Comparison of ENCODE assay signal across 16 cellular contexts in the genomic region with DNA sequence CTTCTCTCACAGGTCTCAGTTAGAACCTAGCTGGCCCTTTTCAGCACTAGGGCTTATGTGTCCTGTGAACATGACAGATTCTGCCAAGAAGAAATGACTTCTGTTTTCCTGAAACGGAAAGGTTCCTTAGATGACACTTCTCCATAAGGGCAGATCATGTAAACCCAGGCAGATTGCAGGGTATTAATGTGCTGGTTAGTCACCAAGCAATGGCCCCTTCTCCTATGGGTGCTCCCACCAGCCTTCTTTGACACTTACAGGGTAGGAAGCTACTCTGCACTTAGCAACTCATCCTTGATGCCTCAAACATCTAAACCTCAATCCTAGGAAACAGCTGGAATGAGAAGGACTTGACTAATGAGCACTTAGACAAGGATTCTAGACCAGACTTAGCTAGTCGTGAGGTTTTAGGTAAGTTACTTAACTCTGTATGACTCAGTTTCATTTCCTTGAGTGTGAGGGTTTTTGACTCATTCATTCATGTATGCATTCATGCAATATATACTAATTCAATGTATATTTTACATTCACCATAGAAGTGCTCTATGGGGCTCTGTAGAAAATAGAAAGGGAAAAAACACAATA.
"Had no signal": no experiment of that assay in that cellular context is flagged by ENCODE, and none has a peak within 500 bp of the region (broad histone marks: within the 10 kb centered on the region; RNA-seq: fewer than 3 reads in every experiment).

No MANE protein-coding gene starts in this region.

- ATAC-seq: left colon, lower lobe of right lung had no signal

- H3K36me3 ChIP-seq: lower lobe of right lung, right atrium auricular region, tibial artery, uterus had no signal

- H3K27ac Mint-ChIP-seq: activated naive CD4-positive, alpha-beta T cell treated with anti-CD3 and anti-CD28 coated beads for 36 hours; activated T-helper 2 cell treated with anti-CD3 and anti-CD28 coated beads, Interferon-gamma antibody, Interleukin-2, Interleukin-4, amounts not matched to agents 10 μg/mL and 5 μg/mL and 100 μg/mL, durations not matched to agents 14 hours and 24 hours and 36 hours; immature natural killer cell; mesothelial cell of epicardium; progenitor cell of endocrine pancreas; T-helper 2 cell treated with Interferon-gamma antibody and Interleukin-4, amounts not matched to agents 5 μg/mL and 100 μg/mL, for 36 hours had no signal

- H3K4me3 ChIP-seq: lower lobe of right lung, right atrium auricular region, skin epidermis, tibial artery, uterus had no signal

- H3K9me3 Mint-ChIP-seq: activated naive CD4-positive, alpha-beta T cell treated with anti-CD3 and anti-CD28 coated beads for 36 hours; activated T-helper 2 cell treated with anti-CD3 and anti-CD28 coated beads, Interferon-gamma antibody, Interleukin-2, Interleukin-4, amounts not matched to agents 10 μg/mL and 5 μg/mL and 100 μg/mL, durations not matched to agents 14 hours and 24 hours and 36 hours; mesothelial cell of epicardium; T-helper 2 cell treated with Interferon-gamma antibody and Interleukin-4, amounts not matched to agents 5 μg/mL and 100 μg/mL, for 36 hours had no signal

- H3K27me3 ChIP-seq: right atrium auricular region, uterus had no signal

- DNase-seq: activated naive CD4-positive, alpha-beta T cell treated with anti-CD3 and anti-CD28 coated beads for 36 hours; head of caudate nucleus; immature natural killer cell; left colon; lower lobe of right lung; stimulated activated CD4-positive, alpha-beta T cell treated with anti-CD3 and anti-CD28 coated beads, Interleukin-15, amount 100 ng/mL, for 24 hours; stimulated activated CD4-positive, alpha-beta T cell treated with anti-CD3 and anti-CD28 coated beads, Interleukin-4, amount 100 ng/mL, for 1 hour; stimulated activated naive CD4-positive, alpha-beta T cell; tibial artery; uterus had no signal

- H3K4me3 Mint-ChIP-seq: activated naive CD4-positive, alpha-beta T cell treated with anti-CD3 and anti-CD28 coated beads for 36 hours; immature natural killer cell; mesothelial cell of epicardium; T-helper 2 cell treated with Interferon-gamma antibody and Interleukin-4, amounts not matched to agents 5 μg/mL and 100 μg/mL, for 36 hours had no signal

- H3K4me1 Mint-ChIP-seq: immature natural killer cell, mesothelial cell of epicardium had no signal

- H3K27ac ChIP-seq: lower lobe of right lung, right atrium auricular region, skin epidermis, tibial artery, uterus had no signal

- H3K9me3 ChIP-seq: lower lobe of right lung, right atrium auricular region, tibial artery, uterus had no signal

- H3K36me3 Mint-ChIP-seq: immature natural killer cell, mesothelial cell of epicardium had no signal

- H3K4me1 ChIP-seq: lower lobe of right lung, right atrium auricular region, tibial artery, uterus had no signal
